Comparison of ENCODE assay signal across 1 cellular context in genomic region chr19:3409346-3410064, GRCh38.
TF ChIP-seq lines count a peak whose summit lies in the region.

No MANE protein-coding gene starts in this region.

TF ChIP-seq in HepG2, 621 proteins besides CTCF, POLR2A, EP300 and RAD21 (continued from another document and continues in another):
- peak; percentile 13 for TF ChIP-seq XRCC5 (optimal IDR thresholded peaks at IDR 0.05; ENCODE audit: low read length)
- TF ChIP-seq STAT6 (CRISPR knock-in tag; IDR thresholded peaks at IDR 0.05; ENCODE audit: borderline replicate concordance): no peak
- no peak for TF ChIP-seq BRD4 (CRISPR knock-in tag; IDR thresholded peaks at IDR 0.05)
- TF ChIP-seq TCF12 (IDR thresholded peaks at IDR 0.05): no peak
- TF ChIP-seq TCF12 (CRISPR knock-in tag; IDR thresholded peaks at IDR 0.05): peak; percentile 64; the same call in 1 of the 2 replicates
- peak; percentile 57 for TF ChIP-seq SALL1 (CRISPR knock-in tag; IDR thresholded peaks at IDR 0.05)
- no peak for TF ChIP-seq ZNF776 (CRISPR knock-in tag; IDR thresholded peaks at IDR 0.05)
- TF ChIP-seq ZNF644 (CRISPR knock-in tag; IDR thresholded peaks at IDR 0.05; ENCODE audit: low read depth): peak; percentile 68
- TF ChIP-seq SNAPC4 (CRISPR knock-in tag; IDR thresholded peaks at IDR 0.05): no peak
- no peak for TF ChIP-seq ZMAT5 (CRISPR knock-in tag; IDR thresholded peaks at IDR 0.05; ENCODE audit: borderline replicate concordance, low read depth)
- TF ChIP-seq ZKSCAN1 (IDR thresholded peaks at IDR 0.05; ENCODE audit: low read length): peak; percentile 79
- TF ChIP-seq ZFX (CRISPR knock-in tag; IDR thresholded peaks at IDR 0.05; ENCODE audit: low read depth): peak; percentile 41; the same call in 1 of the 2 replicates
- 0 out of 2 replicates have a peak, but pooled peaks have one; percentile 14 for TF ChIP-seq RERE (CRISPR knock-in tag; IDR thresholded peaks at IDR 0.05; ENCODE audit: low read depth)
- peak; percentile 36; the same call in 1 of the 2 replicates for TF ChIP-seq ESRRA (CRISPR knock-in tag; IDR thresholded peaks at IDR 0.05; ENCODE audit: low read depth)
- TF ChIP-seq ZNF33B (CRISPR knock-in tag; IDR thresholded peaks at IDR 0.05): no peak
- no peak for TF ChIP-seq ZNF569 (CRISPR knock-in tag; IDR thresholded peaks at IDR 0.05; ENCODE audit: borderline replicate concordance)
- TF ChIP-seq TOE1 (CRISPR knock-in tag; IDR thresholded peaks at IDR 0.05): no peak
- peak; percentile 49; the same call in 1 of the 2 replicates for TF ChIP-seq MXD1 (CRISPR knock-in tag; IDR thresholded peaks at IDR 0.05)
- TF ChIP-seq GMEB2 (CRISPR knock-in tag; IDR thresholded peaks at IDR 0.05; ENCODE audit: low read depth): no peak
- TF ChIP-seq ZNF329 (CRISPR knock-in tag; IDR thresholded peaks at IDR 0.05; ENCODE audit: low read depth): no peak
- TF ChIP-seq SAP130 (CRISPR knock-in tag; IDR thresholded peaks at IDR 0.05; ENCODE audit: low read depth): peak; percentile 78
- TF ChIP-seq TBX3 (IDR thresholded peaks at IDR 0.05; ENCODE audit: borderline replicate concordance): peak; percentile 59; the same call in 1 of the 2 replicates
- TF ChIP-seq IKZF5 (CRISPR knock-in tag; IDR thresholded peaks at IDR 0.05): peak; percentile 60; the same call in 1 of the 2 replicates
- TF ChIP-seq ATF6 (CRISPR knock-in tag; conservative IDR thresholded peaks at IDR 0.05): no peak
- peak; percentile 95 for TF ChIP-seq ZMYM3 (CRISPR knock-in tag; IDR thresholded peaks at IDR 0.05)
- no peak for TF ChIP-seq HMGXB4 (CRISPR knock-in tag; IDR thresholded peaks at IDR 0.05; ENCODE audit: borderline replicate concordance in 1 of 2, low read depth in 1 of 2)
- no peak for TF ChIP-seq ETS1 (CRISPR knock-in tag; IDR thresholded peaks at IDR 0.05)
- TF ChIP-seq ZNF414 (CRISPR knock-in tag; IDR thresholded peaks at IDR 0.05): 0 out of 2 replicates have a peak, but pooled peaks have one; percentile 50
